8 cellular contexts compared by ENCODE assay signal in genomic region chr1:228212966-228213844, GRCh38. TPM values are rescaled to one million over a fixed set of nuclear protein-coding genes. Genes with fewer than 3 reads are reported as not detected.
DNase-seq lines count a peak whose midpoint lies in the region; TF ChIP-seq lines count a peak whose summit lies in the region.

No MANE protein-coding gene starts in this region.

- intact Hi-C loops in testis (cut with DNase I; ENCODE audit: low total_unique reads): no loop called here

- H3K4me2 ChIP-seq in DOHH2 (ENCODE audit: low read length) (peak overlapping the region; percentile 82), osteoblast (ENCODE audit: insufficient read depth, low read length) (peak overlapping the region; percentile 76)

- no peaks in the 10 kb centered on the region for H3K27me3 ChIP-seq in DOHH2 (ENCODE audit: control insufficient read depth, low read length)
- peaks cover 3% of the 10 kb centered on the region for H3K27me3 ChIP-seq in osteoblast (ENCODE audit: insufficient read depth, low read length)
- H3K27me3 ChIP-seq in testis: no peaks in the 10 kb centered on the region

- H3K9me3 ChIP-seq in DOHH2 (ENCODE audit: control insufficient read depth, insufficient read depth, low read length) (no peaks in the 10 kb centered on the region), osteoblast (ENCODE audit: low read depth, low read length) (no peaks in the 10 kb centered on the region), testis (no peaks in the 10 kb centered on the region)

- no peak for TF ChIP-seq POLR2A in testis (IDR thresholded peaks at IDR 0.05)

- H4K20me1 ChIP-seq in DOHH2 (ENCODE audit: control insufficient read depth, insufficient read depth, low read depth, low read length): no peaks in the 10 kb centered on the region
- no peaks in the 10 kb centered on the region for H4K20me1 ChIP-seq in osteoblast (ENCODE audit: insufficient read depth, low read length)

- peak; percentile 86 for DNase-seq in H4 (ENCODE audit: low spot score)
- peak; percentile 60 for DNase-seq in SIG-M5 (lab: John Stamatoyannopoulos, UW)
- DNase-seq in activated gamma-delta T cell treated with anti-CD3 and anti-CD28 coated beads, Interleukin-2, amount 50 U/mL, for 16 hours (ENCODE audit: low read depth): peak; percentile 88
- DNase-seq in globus pallidus (ENCODE audit: low spot score): peak; percentile 46
- DNase-seq in osteoblast (ENCODE audit: insufficient read length, low spot score, missing footprints): peak; percentile 100
- peak; percentile 88 for DNase-seq in testis

- H3F3A ChIP-seq in DOHH2 (ENCODE audit: control insufficient read depth, insufficient read depth): no peaks in the 10 kb centered on the region

- no peaks in the 10 kb centered on the region for H3K9me2 ChIP-seq in DOHH2 (replicated peaks; ENCODE audit: control insufficient read depth, low read length)

- H3K4me3 ChIP-seq in DOHH2 (ENCODE audit: low read length) (peak overlapping the region; percentile 69), osteoblast (ENCODE audit: insufficient read depth, low read length) (peak overlapping the region; percentile 59), testis (peak overlapping the region; percentile 41 to 55)

- no peaks in the 10 kb centered on the region for H3K36me3 ChIP-seq in DOHH2 (ENCODE audit: control insufficient read depth, low read length)
- no peaks in the 10 kb centered on the region for H3K36me3 ChIP-seq in osteoblast (ENCODE audit: insufficient read depth, low read length)
- H3K36me3 ChIP-seq in testis (ENCODE audit: low read depth, missing control alignments): no peaks in the 10 kb centered on the region

- H3K4me1 ChIP-seq in DOHH2 (ENCODE audit: control insufficient read depth, low read length) (peaks cover 4% of the 10 kb centered on the region; the same call in 1 of the 2 replicates), osteoblast (ENCODE audit: insufficient read depth, low read length) (no peaks in the 10 kb centered on the region), testis (no peaks in the 10 kb centered on the region)

- no peaks in the 10 kb centered on the region for H3K79me2 ChIP-seq in DOHH2 (ENCODE audit: control insufficient read depth, low read length)
- no peaks in the 10 kb centered on the region for H3K79me2 ChIP-seq in osteoblast (ENCODE audit: insufficient read depth, low read length)

- H3K27ac ChIP-seq in DOHH2 (ENCODE audit: low read depth, low read length): no peak overlapping the region
- H3K27ac ChIP-seq in osteoblast (ENCODE audit: low read depth, low read length): no peak overlapping the region
- no peak overlapping the region for H3K27ac ChIP-seq in testis

- peak; percentile 40 for TF ChIP-seq CTCF in DOHH2 (IDR thresholded peaks at IDR 0.05; ENCODE audit: low read depth, low read length, poor library complexity, severe bottlenecking)
- TF ChIP-seq CTCF in LNCAP (IDR thresholded peaks at IDR 0.05): peak; percentile 71
- peak; percentile 28 for TF ChIP-seq CTCF in osteoblast (IDR thresholded peaks at IDR 0.05; ENCODE audit: extremely low read depth, low read depth, low read length)
- TF ChIP-seq CTCF in testis (IDR thresholded peaks at IDR 0.05): peak in 2 of 3 experiments; percentile 46 to 61

- H2AFZ ChIP-seq in osteoblast (ENCODE audit: low read length): peak overlapping the region; percentile 74

- 0 to 1% methylated on average over 21 to 56 of the region's 67 CpGs for WGBS in testis, 2 donors

RNA-seq across cellular contexts. Expression of gene OBSCN, which starts 5.4 kb away (rescaled TPM):
- total RNA-seq in H4 (2014; rRNA removed; shearing (Covaris generic)): 1.1 and 2.4 TPM in 2 replicates
- 2.9 and 3.2 TPM in 2 replicates for total RNA-seq in osteoblast
- total RNA-seq in testis: 10 to 100 TPM; 28.6 to 30.0 TPM
- 8.3 TPM for polyA plus RNA-seq in testis (ENCODE audit: insufficient read depth, low read depth, low replicate concordance)

RNA-seq across cellular contexts. Expression of gene IBA57, which starts 47.6 kb away (rescaled TPM):
- total RNA-seq in H4 (2014; rRNA removed; shearing (Covaris generic)): 0.74 and 1.8 TPM in 2 replicates
- total RNA-seq in osteoblast (4.4 and 4.7 TPM in 2 replicates), testis (10 to 100 TPM; 16.0 to 23.2 TPM)
- 21.0 TPM for polyA plus RNA-seq in testis (ENCODE audit: insufficient read depth, low read depth, low replicate concordance)

Comparison
In these comparisons a context has a peak if more than half of its experiments do, and no peak if none do; other contexts are left out.
1. DNase-seq: peak in every context shown above with its lines; median percentile 100 in osteoblast; 88 in activated gamma-delta T cell treated with anti-CD3 and anti-CD28 coated beads, Interleukin-2, amount 50 U/mL, for 16 hours; 88 in testis; 86 in H4; 60 in SIG-M5; 46 in globus pallidus.